8 cellular contexts compared by ENCODE assay signal in genomic region chr7:5365976-5366625, GRCh38. TPM values are rescaled to one million over a fixed set of nuclear protein-coding genes. Genes with fewer than 3 reads are reported as not detected.
DNase-seq lines count a peak whose midpoint lies in the region; ATAC-seq, FAIRE-seq and TF ChIP-seq lines count a peak whose summit lies in the region.
"Not testable (repeated sequence)": the region's sequence is repeated elsewhere in the genome, so short reads cannot be mapped to it uniquely, and the experiment has no call there.

No MANE protein-coding gene starts in this region.

- DNase-seq in ACHN (peak; percentile 74), NCI-H524 (lab: John Stamatoyannopoulos, UW) (peak; percentile 54 to 71), bronchial epithelial cell (ENCODE audit: low read depth) (peak; percentile 60), immature natural killer cell (peak; percentile 73 to 77 (median 77))
- DNase-seq in activated CD4-positive, CD25-positive, alpha-beta regulatory T cell treated with anti-CD3 and anti-CD28 coated beads, Interleukin-2, amount 50 U/mL, for 16 hours (ENCODE audit: low read depth, low spot score) = peak; percentile 46
- not testable (repeated sequence) for DNase-seq in spleen

- peak overlapping the region in 3 of 8 donors; percentile 4 to 26 (median 24) for H3K27ac ChIP-seq in spleen

- H3K27me3 ChIP-seq in bronchial epithelial cell (ENCODE audit: control insufficient read depth, insufficient read depth, low read length); spleen (replicated peaks in 1 of 7): not testable (repeated sequence)

- in situ Hi-C loops in ACHN (cut with HindIII; ENCODE audit: low pct_ligation_motif_present, low pct_unique_long_range_greater_than_20kb, low sequenced_read_pairs) = not testable (repeated sequence)

- 76 to 86% (median 81%) methylated on average over 12 of the region's 12 CpGs for WGBS in spleen, 5 donors

- H3K36me3 ChIP-seq in bronchial epithelial cell (ENCODE audit: control insufficient read depth, insufficient read depth, low read length) (peaks cover 26% of the 10 kb centered on the region), spleen (peaks cover 5 to 91% (median 39%) of the 10 kb centered on the region in 6 donors)

- H3K27ac Mint-ChIP-seq in immature natural killer cell = peak overlapping the region; percentile 25 to 91 (median 80)

- peak; percentile 86 for ATAC-seq in GM18517 (IDR thresholded peaks at IDR 0.05; ENCODE audit: unreplicated experiment)
- peak; percentile 47 for ATAC-seq in HG03565 (IDR thresholded peaks at IDR 0.05; ENCODE audit: unreplicated experiment)

- FAIRE-seq in bronchial epithelial cell (lab: Jason Lieb, UNC) = not testable (repeated sequence)

- TF ChIP-seq POLR2A in spleen (IDR thresholded peaks at IDR 0.05) = not testable (repeated sequence)

- H3K4me1 Mint-ChIP-seq in immature natural killer cell = peaks cover 48 to 56% of the 10 kb centered on the region in 2 donors

- not testable (repeated sequence) for H3K36me3 Mint-ChIP-seq in immature natural killer cell

- peaks cover 3 to 74% (median 30%) of the 10 kb centered on the region in 6 donors for H3K4me1 ChIP-seq in spleen

- H3K9me3 Mint-ChIP-seq in immature natural killer cell = not testable (repeated sequence)

- H3K4me3 Mint-ChIP-seq in immature natural killer cell = peak overlapping the region in 4 of 5 donors; percentile 19 to 70 (median 56)

- not testable (repeated sequence) for H3K27me3 Mint-ChIP-seq in immature natural killer cell (ENCODE audit: low read depth in 3 of 3)

- not testable (repeated sequence) for H3K9me3 ChIP-seq in spleen

- H3K4me3 ChIP-seq in bronchial epithelial cell (ENCODE audit: low read depth, low read length); spleen: not testable (repeated sequence)

- TF ChIP-seq CTCF in bronchial epithelial cell (IDR thresholded peaks at IDR 0.05; ENCODE audit: insufficient read depth, low read length, severe bottlenecking) (peak; percentile 79), spleen (IDR thresholded peaks at IDR 0.05 in 8 of 11, conservative IDR thresholded peaks at IDR 0.05 in 3 of 11) (peak; percentile 77 to 90 (median 86))

- intact Hi-C loops in spleen (cut with DNase I; ENCODE audit: low total_unique reads) = not testable (repeated sequence)

RNA-seq across cellular contexts. Expression of gene TNRC18, which starts 57.5 kb away (rescaled TPM):
- 29.0 and 53.0 TPM in 2 replicates for total RNA-seq in bronchial epithelial cell
- 1 to 10 TPM in 2 of 3 donors, under 1 TPM in 1; 0.42 to 4.1 (median 1.0) TPM for polyA plus RNA-seq in immature natural killer cell
- 100 to 1,000 TPM in 2 of 7 donors, 10 to 100 TPM in 5; 56.1 to 124 (median 86.6) TPM for total RNA-seq in spleen
- polyA plus RNA-seq in spleen = 10 to 100 TPM in 1 of 3 donors, 1 to 10 TPM in 2; 3.4 to 33.6 (median 3.8) TPM
